Comparison of ENCODE assay signal across 9 cellular contexts in genomic region chr7:45001826-45002225, GRCh38. TPM values are rescaled to one million over a fixed set of nuclear protein-coding genes. Genes with fewer than 3 reads are reported as not detected.
DNase-seq lines count a peak whose midpoint lies in the region; ATAC-seq, FAIRE-seq and TF ChIP-seq lines count a peak whose summit lies in the region.
"Had no signal": no experiment of that assay in that cellular context is flagged by ENCODE, and none has a peak within 500 bp of the region (broad histone marks: within the 10 kb centered on the region; RNA-seq: fewer than 3 reads in every experiment).

No MANE protein-coding gene starts in this region.

- H3K27me3 ChIP-seq in keratinocyte (ENCODE audit: control insufficient read depth, extremely low read depth, insufficient read depth, low read length), result no peaks in the 10 kb centered on the region
- no peaks in the 10 kb centered on the region for H3K27me3 ChIP-seq in thoracic aorta (replicated peaks; ENCODE audit: insufficient read depth)

- H3K4me3 ChIP-seq in keratinocyte (ENCODE audit: control insufficient read depth in 2 of 3, extremely low read depth in 1 of 3, insufficient read depth in 2 of 3, low read depth in 1 of 3, low read length in 3 of 3), result peak overlapping the region in 2 of 3 experiments; percentile 73 to 87
- H3K4me3 ChIP-seq in thoracic aorta, result peak overlapping the region; percentile 82

- H3K27ac ChIP-seq in keratinocyte (ENCODE audit: control insufficient read depth, insufficient read depth, low read length) (peak overlapping the region; percentile 84), thoracic aorta (no peak overlapping the region)

- DNase-seq in activated naive CD4-positive, alpha-beta T cell treated with anti-CD3 and anti-CD28 coated beads for 36 hours, result no peak
- DNase-seq in activated naive CD4-positive, alpha-beta T cell treated with Interleukin-2 at 50 U/mL for 16 hours, result no peak
- no peak for DNase-seq in activated T-helper 1 cell treated with anti-CD3 and anti-CD28 coated beads, Interleukin-12 subunit alpha, Interleukin-12 subunit beta, Interleukin-2, Interleukin-4 antibody, amounts not matched to agents 30 ng/mL and 10 ng/mL and 1 ng/mL, durations not matched to agents 14 hours and 24 hours and 36 hours (ENCODE audit: low spot score)
- DNase-seq in keratinocyte (ENCODE audit: low read depth, low spot score), result no peak
- DNase-seq in thoracic aorta (ENCODE audit: low spot score), result no peak
- no peak for DNase-seq in stimulated activated CD4-positive, alpha-beta T cell treated with anti-CD3 and anti-CD28 coated beads, Interleukin-2, amount 100 ng/mL, for 24 hours
- DNase-seq: foreskin melanocyte had no signal

- H3K36me3 Mint-ChIP-seq in activated naive CD4-positive, alpha-beta T cell treated with anti-CD3 and anti-CD28 coated beads for 36 hours (ENCODE audit: low read depth), result peaks cover 25% of the 10 kb centered on the region
- peaks cover 20% of the 10 kb centered on the region for H3K36me3 Mint-ChIP-seq in activated T-helper 1 cell treated with anti-CD3 and anti-CD28 coated beads, Interleukin-12 subunit alpha, Interleukin-12 subunit beta, Interleukin-2, Interleukin-4 antibody, amounts not matched to agents 30 ng/mL and 10 ng/mL and 1 ng/mL, durations not matched to agents 14 hours and 24 hours and 36 hours (ENCODE audit: low read depth)

- H3K9me3 ChIP-seq in keratinocyte (ENCODE audit: control insufficient read depth, low read depth, low read length) (no peaks in the 10 kb centered on the region), thoracic aorta (no peaks in the 10 kb centered on the region)

- CTCF ChIA-PET in activated naive CD4-positive, alpha-beta T cell treated with anti-CD3 and anti-CD28 coated beads for 36 hours (lab: Charles Lee), result interaction anchor here (0.6 to 3.1 kb wide), 13 partner anchors 8 to 183 kb away, joined by 3 to 22 read pairs (median 4); no protein-coding TSS in a partner anchor

- no peaks in the 10 kb centered on the region for H3K27me3 Mint-ChIP-seq in activated naive CD4-positive, alpha-beta T cell treated with anti-CD3 and anti-CD28 coated beads for 36 hours (ENCODE audit: low read depth)
- no peaks in the 10 kb centered on the region for H3K27me3 Mint-ChIP-seq in activated T-helper 1 cell treated with anti-CD3 and anti-CD28 coated beads, Interleukin-12 subunit alpha, Interleukin-12 subunit beta, Interleukin-2, Interleukin-4 antibody, amounts not matched to agents 30 ng/mL and 10 ng/mL and 1 ng/mL, durations not matched to agents 14 hours and 24 hours and 36 hours (ENCODE audit: insufficient read depth)

- no peaks in the 10 kb centered on the region for H3K9me1 ChIP-seq in keratinocyte (ENCODE audit: control insufficient read depth, extremely low read depth, insufficient read depth, low read length)

- H3K4me3 Mint-ChIP-seq in activated naive CD4-positive, alpha-beta T cell treated with anti-CD3 and anti-CD28 coated beads for 36 hours, result peak overlapping the region; percentile 88
- H3K4me3 Mint-ChIP-seq in activated T-helper 1 cell treated with anti-CD3 and anti-CD28 coated beads, Interleukin-12 subunit alpha, Interleukin-12 subunit beta, Interleukin-2, Interleukin-4 antibody, amounts not matched to agents 30 ng/mL and 10 ng/mL and 1 ng/mL, durations not matched to agents 14 hours and 24 hours and 36 hours, result peak overlapping the region; percentile 91

- TF ChIP-seq CTCF in keratinocyte (optimal IDR thresholded peaks at IDR 0.05 in 1 of 3, IDR thresholded peaks at IDR 0.05 in 1 of 3, conservative IDR thresholded peaks at IDR 0.05 in 1 of 3; ENCODE audit: extremely low read depth in 1 of 3, insufficient read depth in 2 of 3, low read length in 3 of 3) (no peak), thoracic aorta (IDR thresholded peaks at IDR 0.05) (no peak)

- dilution Hi-C loops in keratinocyte (cut with MboI; ENCODE audit: extremely low pct_ligation_motif_present, low sequenced_read_pairs), result no loop called here

- peak overlapping the region; percentile 88 for H3K4me2 ChIP-seq in keratinocyte (ENCODE audit: control insufficient read depth, extremely low read depth, insufficient read depth, low read depth, low read length)

- peaks cover 43% of the 10 kb centered on the region for H3K4me1 Mint-ChIP-seq in activated naive CD4-positive, alpha-beta T cell treated with anti-CD3 and anti-CD28 coated beads for 36 hours (ENCODE audit: low read depth)
- peaks cover 53% of the 10 kb centered on the region for H3K4me1 Mint-ChIP-seq in activated T-helper 1 cell treated with anti-CD3 and anti-CD28 coated beads, Interleukin-12 subunit alpha, Interleukin-12 subunit beta, Interleukin-2, Interleukin-4 antibody, amounts not matched to agents 30 ng/mL and 10 ng/mL and 1 ng/mL, durations not matched to agents 14 hours and 24 hours and 36 hours (ENCODE audit: low read depth)

- H3K9ac ChIP-seq in keratinocyte (ENCODE audit: control insufficient read depth, extremely low read depth, insufficient read depth, low read length), result peak overlapping the region; percentile 87

- H3K79me2 ChIP-seq in keratinocyte (ENCODE audit: control insufficient read depth, insufficient read depth, low read length), result peaks cover 51% of the 10 kb centered on the region

- H3K27ac Mint-ChIP-seq in activated naive CD4-positive, alpha-beta T cell treated with anti-CD3 and anti-CD28 coated beads for 36 hours, result peak overlapping the region; percentile 96
- H3K27ac Mint-ChIP-seq in activated T-helper 1 cell treated with anti-CD3 and anti-CD28 coated beads, Interleukin-12 subunit alpha, Interleukin-12 subunit beta, Interleukin-2, Interleukin-4 antibody, amounts not matched to agents 30 ng/mL and 10 ng/mL and 1 ng/mL, durations not matched to agents 14 hours and 24 hours and 36 hours, result peak overlapping the region; percentile 93

- peak; percentile 63 for FAIRE-seq in keratinocyte (lab: Jason Lieb, UNC)

- H3K9me3 Mint-ChIP-seq in activated naive CD4-positive, alpha-beta T cell treated with anti-CD3 and anti-CD28 coated beads for 36 hours, result no peaks in the 10 kb centered on the region
- no peaks in the 10 kb centered on the region for H3K9me3 Mint-ChIP-seq in activated T-helper 1 cell treated with anti-CD3 and anti-CD28 coated beads, Interleukin-12 subunit alpha, Interleukin-12 subunit beta, Interleukin-2, Interleukin-4 antibody, amounts not matched to agents 30 ng/mL and 10 ng/mL and 1 ng/mL, durations not matched to agents 14 hours and 24 hours and 36 hours

- H3K4me1 ChIP-seq in keratinocyte (ENCODE audit: control insufficient read depth, extremely low read depth, insufficient read depth, low read length), result peaks cover 21% of the 10 kb centered on the region
- H3K4me1 ChIP-seq in thoracic aorta (ENCODE audit: control insufficient read depth in 1 of 2, low read depth in 2 of 2), result peaks cover 7 to 24% of the 10 kb centered on the region in 2 donors

- peaks cover 3 to 10% of the 10 kb centered on the region in 2 experiments for H3K36me3 ChIP-seq in keratinocyte (ENCODE audit: control insufficient read depth in 2 of 2, extremely low read depth in 1 of 2, insufficient read depth in 2 of 2, low read length in 2 of 2)
- H3K36me3 ChIP-seq in thoracic aorta, result no peaks in the 10 kb centered on the region

- ATAC-seq in thoracic aorta (ENCODE audit: insufficient number of reproducible peaks, low FRiP score, low read depth) (no peak), GM18520 (IDR thresholded peaks at IDR 0.05; ENCODE audit: unreplicated experiment) (no peak), HG03280 (IDR thresholded peaks at IDR 0.05; ENCODE audit: unreplicated experiment) (no peak)

- H4K20me1 ChIP-seq in keratinocyte (ENCODE audit: control insufficient read depth, extremely low read depth, insufficient read depth, low read length), result no peaks in the 10 kb centered on the region

- no peak overlapping the region for H2AFZ ChIP-seq in keratinocyte (ENCODE audit: control insufficient read depth, low read length)

- intact Hi-C loops in activated naive CD4-positive, alpha-beta T cell treated with anti-CD3 and anti-CD28 coated beads for 36 hours (cut with micrococcal nuclease), result loop anchor here (1.0 kb wide), 6 partner anchors 23 to 364 kb away; partner anchors contain the start of genes H2AZ2, MYO1G and TBRG4
- intact Hi-C loops in activated T-helper 1 cell treated with anti-CD3 and anti-CD28 coated beads, Interleukin-12 subunit alpha, Interleukin-12 subunit beta, Interleukin-2, Interleukin-4 antibody, amounts not matched to agents 30 ng/mL and 10 ng/mL and 1 ng/mL, durations not matched to agents 14 hours and 24 hours and 36 hours (cut with micrococcal nuclease), result loop anchor here (1.0 kb wide), 3 partner anchors 19 to 117 kb away; partner anchors contain the start of gene PURB

RNA-seq across cellular contexts. Expression of gene CCM2, which starts 1.8 kb away (rescaled TPM):
- 10 to 100 TPM; 87.9 to 88.3 TPM for total RNA-seq in activated naive CD4-positive, alpha-beta T cell treated with anti-CD3 and anti-CD28 coated beads for 36 hours
- total RNA-seq in activated T-helper 1 cell treated with anti-CD3 and anti-CD28 coated beads, Interleukin-12 subunit alpha, Interleukin-12 subunit beta, Interleukin-2, Interleukin-4 antibody, amounts not matched to agents 30 ng/mL and 10 ng/mL and 1 ng/mL, durations not matched to agents 14 hours and 24 hours and 36 hours, result 59.2 and 65.5 TPM in 2 replicates
- 44.8 to 70.0 TPM (median 57.5 TPM) in 3 replicates for polyA plus RNA-seq in keratinocyte
- 31.5 TPM for polyA plus RNA-seq in keratinocyte (2011; ENCODE audit: low read depth)
- 58.8 and 93.0 TPM in 2 replicates for polyA plus RNA-seq in keratinocyte (2011; cell fraction: cytosol; rRNA removed)
- polyA plus RNA-seq in keratinocyte (2011; cell fraction: nucleus; rRNA removed), result 62.5 and 88.4 TPM in 2 replicates
- polyA plus RNA-seq in keratinocyte (2012; ENCODE audit: low replicate concordance), result 31.8 and 69.4 TPM in 2 replicates
- 60.1 to 222 TPM (median 81.8 TPM) in 3 replicates for polyA minus RNA-seq in keratinocyte
- polyA minus RNA-seq in keratinocyte (2011; cell fraction: cytosol; rRNA and poly(A)+ RNA removed), result 93.0 TPM
- 33.3 and 46.5 TPM in 2 replicates for polyA minus RNA-seq in keratinocyte (2011; cell fraction: nucleus; rRNA and poly(A)+ RNA removed)
- total RNA-seq in thoracic aorta, result 10 to 100 TPM; 43.0 to 49.7 TPM

RNA-seq across cellular contexts. Expression of gene MYO1G, which starts 23.0 kb away (rescaled TPM):
- total RNA-seq in activated naive CD4-positive, alpha-beta T cell treated with anti-CD3 and anti-CD28 coated beads for 36 hours, result 100 to 1,000 TPM; 391 to 406 TPM
- total RNA-seq in activated T-helper 1 cell treated with anti-CD3 and anti-CD28 coated beads, Interleukin-12 subunit alpha, Interleukin-12 subunit beta, Interleukin-2, Interleukin-4 antibody, amounts not matched to agents 30 ng/mL and 10 ng/mL and 1 ng/mL, durations not matched to agents 14 hours and 24 hours and 36 hours, result 252 and 258 TPM in 2 replicates
- polyA plus RNA-seq in keratinocyte, result 0.02 to 0.13 TPM (median 0.03 TPM) in 3 replicates
- polyA plus RNA-seq in keratinocyte (2011; ENCODE audit: low read depth), result 0.20 TPM
- polyA plus RNA-seq in keratinocyte (2011; cell fraction: cytosol; rRNA removed), result not detected in 2 replicates
- polyA plus RNA-seq in keratinocyte (2011; cell fraction: nucleus; rRNA removed), result 0.09 and 0.12 TPM in 2 replicates
- 0.03 and 0.14 TPM in 2 replicates for polyA plus RNA-seq in keratinocyte (2012; ENCODE audit: low replicate concordance)
- 0.13 to 0.26 TPM in 2 of 3 replicates, not detected in the other for polyA minus RNA-seq in keratinocyte
- polyA minus RNA-seq in keratinocyte (2011; cell fraction: cytosol; rRNA and poly(A)+ RNA removed), result 1.2 TPM
- polyA minus RNA-seq in keratinocyte (2011; cell fraction: nucleus; rRNA and poly(A)+ RNA removed), result 0.54 and 0.63 TPM in 2 replicates
- 10 to 100 TPM in 1 of 2 donors, 1 to 10 TPM in 1; 2.0 to 13.8 TPM for total RNA-seq in thoracic aorta

Comparison
In these comparisons a context has a peak if more than half of its experiments do, and no peak if none do; other contexts are left out.
1. RNA of gene MYO1G, which starts 23.0 kb away (total RNA-seq): 391 to 406 TPM in activated naive CD4-positive, alpha-beta T cell treated with anti-CD3 and anti-CD28 coated beads for 36 hours and 252 to 258 TPM in activated T-helper 1 cell treated with anti-CD3 and anti-CD28 coated beads, Interleukin-12 subunit alpha, Interleukin-12 subunit beta, Interleukin-2, Interleukin-4 antibody, amounts not matched to agents 30 ng/mL and 10 ng/mL and 1 ng/mL, durations not matched to agents 14 hours and 24 hours and 36 hours; 2.0 to 13.8 TPM in thoracic aorta; every median in the first group is over 10 times any median in the second.